ENCODE assay signal across 13 cellular contexts in the genomic region with DNA sequence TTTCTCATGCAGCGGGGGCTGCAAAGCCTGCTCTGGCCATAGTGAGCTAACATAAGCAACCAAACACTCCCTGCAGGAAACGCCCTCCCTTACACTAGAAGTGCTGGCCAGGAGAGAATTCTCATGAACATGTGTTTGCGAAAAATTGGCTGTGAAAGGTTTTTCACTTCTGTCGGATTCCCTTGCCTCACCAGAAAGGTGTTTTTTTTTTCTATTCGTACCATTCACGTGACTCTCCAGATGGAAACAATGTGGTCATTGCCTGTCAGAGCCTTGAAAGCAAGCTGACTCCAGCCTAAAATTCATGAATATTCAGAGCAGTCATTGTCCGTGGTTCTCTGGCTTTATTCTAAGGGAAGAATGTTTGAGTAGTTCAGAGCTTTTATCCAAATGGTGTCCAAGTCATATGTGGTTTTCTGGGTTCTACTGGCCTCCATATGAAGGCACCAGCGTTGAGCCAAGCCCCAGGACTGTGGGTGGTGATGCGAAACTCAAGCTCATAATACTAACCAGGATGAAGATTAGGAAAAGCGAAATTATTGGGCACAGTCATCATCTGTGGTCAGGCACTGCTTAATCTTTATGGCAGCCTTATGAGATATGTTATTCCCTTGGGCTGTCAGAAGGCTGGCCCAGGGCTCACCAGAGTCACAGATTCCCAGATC.
DNase-seq lines count a peak whose midpoint lies in the region; ATAC-seq and TF ChIP-seq lines count a peak whose summit lies in the region.
"Had no signal": no experiment of that assay in that cellular context is flagged by ENCODE, and none has a peak within 500 bp of the region (broad histone marks: within the 10 kb centered on the region; RNA-seq: fewer than 3 reads in every experiment).

No MANE protein-coding gene starts in this region.

- peak; percentile 61 for DNase-seq in GM23338 (ENCODE audit: low spot score)
- peak; percentile 74 for DNase-seq in cerebellar cortex (ENCODE audit: low spot score)
- DNase-seq in iris pigment epithelial cell (ENCODE audit: low read depth), result peak; percentile 66
- no peak for DNase-seq in sigmoid colon
- no peak for DNase-seq in activated T-helper 2 cell treated with anti-CD3 and anti-CD28 coated beads, Interferon-gamma antibody, Interleukin-2, Interleukin-4, amounts not matched to agents 10 μg/mL and 5 μg/mL and 100 μg/mL, durations not matched to agents 14 hours and 24 hours and 36 hours (ENCODE audit: low spot score)
- DNase-seq in DMS153 treated with DMSO at 0.1 percent for 48 hours (lab: John Stamatoyannopoulos, UW; ENCODE audit: unreplicated experiment), result no peak
- no peak for DNase-seq in SK-N-DZ (ENCODE audit: low spot score)
- DNase-seq in OCI-M1 (lab: John Stamatoyannopoulos, UW), result no peak
- DNase-seq: activated naive CD4-positive, alpha-beta T cell treated with anti-CD3 and anti-CD28 coated beads, Interleukin-2, amount 50 U/mL, for 16 hours; Calu3; lower lobe of right lung; NCI-H446; SJCRH30 had no signal

- peaks cover 56% of the 10 kb centered on the region for H3K36me3 Mint-ChIP-seq in GM23338 (ENCODE audit: low read depth)
- no peaks in the 10 kb centered on the region for H3K36me3 Mint-ChIP-seq in activated T-helper 2 cell treated with anti-CD3 and anti-CD28 coated beads, Interferon-gamma antibody, Interleukin-2, Interleukin-4, amounts not matched to agents 10 μg/mL and 5 μg/mL and 100 μg/mL, durations not matched to agents 14 hours and 24 hours and 36 hours (ENCODE audit: low read depth)

- H4K20me1 ChIP-seq in GM23338 (replicated peaks; ENCODE audit: insufficient read depth), result no peaks in the 10 kb centered on the region

- 84% methylated on average over 10 of the region's 10 CpGs for WGBS in sigmoid colon, 2 donors

- peaks cover 6% of the 10 kb centered on the region; the same call in 1 of the 2 replicates for H3K4me1 ChIP-seq in GM23338 (ENCODE audit: insufficient read depth)
- H3K4me1 ChIP-seq in sigmoid colon, result peaks cover 0 to 58% (median 49%) of the 10 kb centered on the region in 4 donors
- H3K4me1 ChIP-seq: lower lobe of right lung had no signal

- H3K27ac Mint-ChIP-seq in GM23338, result peak overlapping the region; percentile 88
- no peak overlapping the region for H3K27ac Mint-ChIP-seq in activated T-helper 2 cell treated with anti-CD3 and anti-CD28 coated beads, Interferon-gamma antibody, Interleukin-2, Interleukin-4, amounts not matched to agents 10 μg/mL and 5 μg/mL and 100 μg/mL, durations not matched to agents 14 hours and 24 hours and 36 hours

- intact Hi-C loops in sigmoid colon (cut with DNase I), result loop anchor here (5.0 kb wide), 2 partner anchors 55 to 200 kb away; no protein-coding TSS in a partner anchor
- intact Hi-C loops in activated T-helper 2 cell treated with anti-CD3 and anti-CD28 coated beads, Interferon-gamma antibody, Interleukin-2, Interleukin-4, amounts not matched to agents 10 μg/mL and 5 μg/mL and 100 μg/mL, durations not matched to agents 14 hours and 24 hours and 36 hours (cut with micrococcal nuclease), result no loop called here

- no peak overlapping the region for H2AFZ ChIP-seq in GM23338

- H3F3A ChIP-seq in GM23338 (replicated peaks; ENCODE audit: low read depth), result no peaks in the 10 kb centered on the region

- H3K9me3 Mint-ChIP-seq in GM23338, result no peaks in the 10 kb centered on the region
- no peaks in the 10 kb centered on the region for H3K9me3 Mint-ChIP-seq in activated T-helper 2 cell treated with anti-CD3 and anti-CD28 coated beads, Interferon-gamma antibody, Interleukin-2, Interleukin-4, amounts not matched to agents 10 μg/mL and 5 μg/mL and 100 μg/mL, durations not matched to agents 14 hours and 24 hours and 36 hours

- H3K36me3 ChIP-seq in GM23338 (ENCODE audit: insufficient read depth) (peaks cover 18% of the 10 kb centered on the region; the same call in 1 of the 2 replicates), sigmoid colon (peaks cover 0 to 43% (median 3%) of the 10 kb centered on the region in 4 donors)

- peaks cover 13% of the 10 kb centered on the region for H3K27me3 Mint-ChIP-seq in GM23338 (ENCODE audit: insufficient read depth, low read depth, poor library complexity)
- H3K27me3 Mint-ChIP-seq in activated T-helper 2 cell treated with anti-CD3 and anti-CD28 coated beads, Interferon-gamma antibody, Interleukin-2, Interleukin-4, amounts not matched to agents 10 μg/mL and 5 μg/mL and 100 μg/mL, durations not matched to agents 14 hours and 24 hours and 36 hours (ENCODE audit: low read depth), result no peaks in the 10 kb centered on the region

- H3K9me2 ChIP-seq in GM23338 (ENCODE audit: insufficient read depth), result no peaks in the 10 kb centered on the region

- H3K79me2 ChIP-seq in GM23338 (replicated peaks; ENCODE audit: insufficient read depth), result no peaks in the 10 kb centered on the region

- H3K9me3 ChIP-seq in sigmoid colon, result no peaks in the 10 kb centered on the region
- H3K9me3 ChIP-seq: lower lobe of right lung, SJCRH30 had no signal

- no peak overlapping the region for H3K4me2 ChIP-seq in GM23338

- H3K27me3 ChIP-seq in GM23338 (ENCODE audit: insufficient read depth), result no peaks in the 10 kb centered on the region
- H3K27me3 ChIP-seq in sigmoid colon, result no peaks in the 10 kb centered on the region
- H3K27me3 ChIP-seq: SJCRH30 had no signal

- H3K27ac ChIP-seq in GM23338 (ENCODE audit: low read depth) (peak overlapping the region; percentile 60; the same call in 1 of the 2 replicates), sigmoid colon (peak overlapping the region; percentile 61 to 83 (median 72))
- H3K27ac ChIP-seq: lower lobe of right lung had no signal

- H3K4me1 Mint-ChIP-seq in GM23338, result peaks cover 16% of the 10 kb centered on the region
- H3K4me1 Mint-ChIP-seq in activated T-helper 2 cell treated with anti-CD3 and anti-CD28 coated beads, Interferon-gamma antibody, Interleukin-2, Interleukin-4, amounts not matched to agents 10 μg/mL and 5 μg/mL and 100 μg/mL, durations not matched to agents 14 hours and 24 hours and 36 hours (ENCODE audit: low read depth), result no peaks in the 10 kb centered on the region

- H3K4me3 Mint-ChIP-seq in GM23338, result no peak overlapping the region
- no peak overlapping the region for H3K4me3 Mint-ChIP-seq in activated T-helper 2 cell treated with anti-CD3 and anti-CD28 coated beads, Interferon-gamma antibody, Interleukin-2, Interleukin-4, amounts not matched to agents 10 μg/mL and 5 μg/mL and 100 μg/mL, durations not matched to agents 14 hours and 24 hours and 36 hours (ENCODE audit: low read depth)

- ATAC-seq in GM23338, result peak; percentile 59
- ATAC-seq: lower lobe of right lung had no signal

- H3K4me3 ChIP-seq in GM23338 (no peak overlapping the region), sigmoid colon (no peak overlapping the region)
- H3K4me3 ChIP-seq: lower lobe of right lung, SJCRH30 had no signal

- peak in 1 of 4 donors; percentile 53 for TF ChIP-seq EP300 in sigmoid colon (IDR thresholded peaks at IDR 0.05)

- TF ChIP-seq CTCF in GM23338 (conservative IDR thresholded peaks at IDR 0.05; ENCODE audit: low read depth in 2 of 2) (no peak), sigmoid colon (IDR thresholded peaks at IDR 0.05) (no peak)

- no peak for TF ChIP-seq POLR2A in sigmoid colon (IDR thresholded peaks at IDR 0.05)

Comparison
In these comparisons a context has a peak if more than half of its experiments do, and no peak if none do; other contexts are left out.
1. DNase-seq: peak in GM23338 (single experiment), cerebellar cortex (single experiment) and iris pigment epithelial cell (single experiment); none in sigmoid colon (single experiment), activated T-helper 2 cell treated with anti-CD3 and anti-CD28 coated beads, Interferon-gamma antibody, Interleukin-2, Interleukin-4, amounts not matched to agents 10 μg/mL and 5 μg/mL and 100 μg/mL, durations not matched to agents 14 hours and 24 hours and 36 hours (single experiment), DMS153 treated with DMSO at 0.1 percent for 48 hours (single experiment), SK-N-DZ (single experiment) and OCI-M1 (single experiment).